ENCODE assay signal across 21 cellular contexts in genomic region chrX:33415454-33415853, GRCh38.
A peak's percentile ranks its signal among the peaks of the same experiment; 100 is the strongest.
DNase-seq lines count a peak whose midpoint lies in the region; ATAC-seq and TF ChIP-seq lines count a peak whose summit lies in the region.
"Had no signal": no experiment of that assay in that cellular context is flagged by ENCODE, and none has a peak within 500 bp of the region (broad histone marks: within the 10 kb centered on the region; RNA-seq: fewer than 3 reads in every experiment).

No MANE protein-coding gene starts in this region.

- H3K4me3 ChIP-seq in OCI-LY7 (ENCODE audit: low read depth, low read length, poor library complexity, severe bottlenecking) (no peak overlapping the region), left lung (no peak overlapping the region), lung (no peak overlapping the region), upper lobe of left lung (no peak overlapping the region)
- H3K4me3 ChIP-seq: BLaER1, GM12878, HAP-1 had no signal

- H3K4me1 ChIP-seq in OCI-LY7 (ENCODE audit: insufficient read depth, low read length, poor library complexity, severe bottlenecking): no peaks in the 10 kb centered on the region
- H3K4me1 ChIP-seq in left lung: no peaks in the 10 kb centered on the region
- H3K4me1 ChIP-seq in lung (ENCODE audit: control insufficient read depth in 2 of 2, insufficient read depth in 2 of 2, low read length in 2 of 2): no peaks in the 10 kb centered on the region
- H3K4me1 ChIP-seq in upper lobe of left lung: no peaks in the 10 kb centered on the region
- H3K4me1 ChIP-seq: BLaER1, Caco-2, HAP-1 had no signal

- no peaks in the 10 kb centered on the region for H3K36me3 ChIP-seq in OCI-LY7 (ENCODE audit: insufficient read depth, low read length)
- H3K36me3 ChIP-seq in left lung: no peaks in the 10 kb centered on the region
- H3K36me3 ChIP-seq in lung (ENCODE audit: control insufficient read depth in 2 of 2, insufficient read depth in 2 of 2, low read length in 2 of 2): no peaks in the 10 kb centered on the region
- no peaks in the 10 kb centered on the region for H3K36me3 ChIP-seq in upper lobe of left lung
- H3K36me3 ChIP-seq: BLaER1, HAP-1 had no signal

- H3K9me2 ChIP-seq in OCI-LY7 (ENCODE audit: insufficient read depth, low read length): no peaks in the 10 kb centered on the region

- 0 out of 2 replicates have a peak overlapping the region, but pooled peaks have one; percentile 4 for H2AFZ ChIP-seq in OCI-LY7 (ENCODE audit: low read length)

- peak; percentile 82 for ATAC-seq in left lung
- ATAC-seq in lung (ENCODE audit: insufficient read depth, low FRiP score): peak; percentile 60
- peak; percentile 40 to 88 for ATAC-seq in upper lobe of left lung (ENCODE audit: low FRiP score in 2 of 2)
- ATAC-seq in GM21619 (IDR thresholded peaks at IDR 0.05; ENCODE audit: unreplicated experiment): no peak
- ATAC-seq in HG03280 (IDR thresholded peaks at IDR 0.05; ENCODE audit: unreplicated experiment): no peak
- ATAC-seq in GM21360 (IDR thresholded peaks at IDR 0.05; ENCODE audit: unreplicated experiment): no peak
- ATAC-seq: CD8-positive, alpha-beta T cell; GM12878 had no signal

- peak in 1 of 4 donors; percentile 10 for TF ChIP-seq EP300 in upper lobe of left lung (IDR thresholded peaks at IDR 0.05)

- no peak for TF ChIP-seq POLR2A in upper lobe of left lung (IDR thresholded peaks at IDR 0.05)

- H3K27ac ChIP-seq in OCI-LY7 (ENCODE audit: low read depth, low read length, poor library complexity, severe bottlenecking): no peak overlapping the region
- H3K27ac ChIP-seq in left lung: peak overlapping the region; percentile 41 to 53
- H3K27ac ChIP-seq in lung (ENCODE audit: low read depth in 1 of 2, low read length in 1 of 2): peak overlapping the region in 1 of 2 donors; percentile 54
- H3K27ac ChIP-seq in upper lobe of left lung: peak overlapping the region; percentile 3 to 78 (median 66)
- H3K27ac ChIP-seq: 22Rv1, BLaER1, C4-2B had no signal

- H3K27me3 ChIP-seq in left lung (no peaks in the 10 kb centered on the region), lung (ENCODE audit: control insufficient read depth, insufficient read depth) (no peaks in the 10 kb centered on the region), upper lobe of left lung (no peaks in the 10 kb centered on the region)

- H3K79me2 ChIP-seq in OCI-LY7 (ENCODE audit: insufficient read depth, low read depth, low read length): no peaks in the 10 kb centered on the region

- POLR2A ChIA-PET in OCI-LY7 (lab: Charles Lee): no interaction called here

- CTCF ChIA-PET in OCI-LY7 (lab: Charles Lee; ENCODE audit: unreplicated experiment): no interaction called here

- 51 to 84% methylated on average over 6 of the region's 6 CpGs for WGBS in lung, 2 donors
- 54 to 64% methylated on average over 6 of the region's 6 CpGs for WGBS in upper lobe of left lung, 2 donors

- H3K9me3 ChIP-seq in OCI-LY7 (ENCODE audit: low read length): no peaks in the 10 kb centered on the region
- no peaks in the 10 kb centered on the region for H3K9me3 ChIP-seq in left lung
- peaks cover 0 to 1% of the 10 kb centered on the region in 2 donors for H3K9me3 ChIP-seq in lung (ENCODE audit: control insufficient read depth in 2 of 2, insufficient read depth in 1 of 2, low read length in 1 of 2)
- no peaks in the 10 kb centered on the region for H3K9me3 ChIP-seq in upper lobe of left lung
- H3K9me3 ChIP-seq: Caco-2 had no signal

- intact Hi-C loops in OCI-LY7 (cut with micrococcal nuclease; ENCODE audit: unreplicated experiment) (no loop called here), left lung (cut with DNase I) (no loop called here)

- BruUV-seq in OCI-LY7 (replicated peaks; lab: Mats Ljungman, UMichigan): no TSS peak

- H4K20me1 ChIP-seq in OCI-LY7 (ENCODE audit: insufficient read depth, low read length): no peaks in the 10 kb centered on the region
- H4K20me1 ChIP-seq: BLaER1 had no signal

- H3K4me2 ChIP-seq in OCI-LY7 (ENCODE audit: low read length): no peak overlapping the region
- H3K4me2 ChIP-seq: BLaER1 had no signal

- TF ChIP-seq CTCF in OCI-LY7 (conservative IDR thresholded peaks at IDR 0.05; ENCODE audit: low read length): no peak
- TF ChIP-seq CTCF in left lung (IDR thresholded peaks at IDR 0.05): no peak
- no peak for TF ChIP-seq CTCF in lung (IDR thresholded peaks at IDR 0.05; ENCODE audit: control extremely low read depth, extremely low read depth)
- no peak for TF ChIP-seq CTCF in upper lobe of left lung (IDR thresholded peaks at IDR 0.05)

- no peak for DNase-seq in OCI-LY7 (ENCODE audit: low spot score)
- DNase-seq in left lung: peak in 1 of 2 donors; percentile 43
- DNase-seq in lung (ENCODE audit: low spot score): peak; percentile 70
- peak in 1 of 2 donors; percentile 65 for DNase-seq in upper lobe of left lung
- DNase-seq in stimulated activated CD4-positive, alpha-beta T cell treated with anti-CD3 and anti-CD28 coated beads, Interleukin-4, amount 100 ng/mL, for 4 hours: no peak
- DNase-seq: Caco-2; CD4-positive, CD25-positive, alpha-beta regulatory T cell; CD8-positive, alpha-beta T cell; DMS153; DMS79; EL; GDM1; GOT3 had no signal

Comparison
In these comparisons a context has a peak if more than half of its experiments do, and no peak if none do; other contexts are left out.
1. ATAC-seq: peak in left lung (single experiment), lung (single experiment) and upper lobe of left lung (2 of 2); none in GM21619 (single experiment), HG03280 (single experiment) and GM21360 (single experiment).